In the genomic region with DNA sequence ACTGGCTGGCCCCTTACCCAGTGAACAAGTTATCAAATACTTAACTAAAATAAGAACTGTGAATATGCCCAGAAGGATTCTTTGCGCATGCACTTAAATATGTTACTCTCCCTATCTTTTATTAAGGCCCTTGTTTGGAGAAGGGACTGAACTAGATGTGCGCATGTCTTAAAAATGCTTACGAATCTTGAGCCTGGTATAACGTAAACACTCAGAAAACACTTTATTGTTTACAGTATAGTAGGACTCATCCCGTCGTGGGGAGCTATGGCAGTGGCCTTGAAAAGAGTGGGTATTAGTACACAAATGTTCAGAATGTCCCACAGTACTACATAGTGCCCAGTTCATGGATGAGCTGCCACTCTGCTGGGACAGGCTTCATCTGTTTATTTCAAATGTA, we compare ENCODE assay signal across 1 cellular context.
TF ChIP-seq lines count a peak whose summit lies in the region.

No MANE protein-coding gene starts in this region.

TF ChIP-seq in A549, 52 proteins besides CTCF, POLR2A, EP300 and RAD21 (continued from another document):
- no peak for TF ChIP-seq HOXA7 (CRISPR knock-in tag; IDR thresholded peaks at IDR 0.05)
